ENCODE assay signal across 18 cellular contexts in genomic region chr16:11148045-11148444, GRCh38.
DNase-seq lines count a peak whose midpoint lies in the region; TF ChIP-seq lines count a peak whose summit lies in the region.
"Had no signal": no experiment of that assay in that cellular context is flagged by ENCODE, and none has a peak within 500 bp of the region (broad histone marks: within the 10 kb centered on the region; RNA-seq: fewer than 3 reads in every experiment).

No MANE protein-coding gene starts in this region.

- no peak overlapping the region for H3K4me2 ChIP-seq in hepatocyte
- H3K4me2 ChIP-seq in osteoblast (ENCODE audit: insufficient read depth, low read length) = no peak overlapping the region
- H3K4me2 ChIP-seq: BLaER1 had no signal

- no peaks in the 10 kb centered on the region for H4K20me1 ChIP-seq in hepatocyte (ENCODE audit: insufficient read depth, poor library complexity, severe bottlenecking)
- peaks cover 6% of the 10 kb centered on the region for H4K20me1 ChIP-seq in osteoblast (ENCODE audit: insufficient read depth, low read length)

- H3K9me2 ChIP-seq in hepatocyte (replicated peaks; ENCODE audit: insufficient read depth) = no peaks in the 10 kb centered on the region

- H3K27ac ChIP-seq in hepatocyte = peak overlapping the region; percentile 33
- no peak overlapping the region for H3K27ac ChIP-seq in osteoblast (ENCODE audit: low read depth, low read length)
- H3K27ac ChIP-seq in WERI-Rb-1 = no peak overlapping the region
- H3K27ac ChIP-seq: 22Rv1, BLaER1, C4-2B had no signal

- H3K79me2 ChIP-seq in hepatocyte = no peaks in the 10 kb centered on the region
- H3K79me2 ChIP-seq in osteoblast (ENCODE audit: insufficient read depth, low read length) = no peaks in the 10 kb centered on the region

- H3K4me1 ChIP-seq in hepatocyte (ENCODE audit: insufficient read depth) (peaks cover 13% of the 10 kb centered on the region), osteoblast (ENCODE audit: insufficient read depth, low read length) (peaks cover 5% of the 10 kb centered on the region)
- H3K4me1 ChIP-seq: Caco-2, HAP-1 had no signal

- H3K4me3 ChIP-seq in hepatocyte = no peak overlapping the region
- H3K4me3 ChIP-seq in osteoblast (ENCODE audit: insufficient read depth, low read length) = no peak overlapping the region
- no peak overlapping the region for H3K4me3 ChIP-seq in WERI-Rb-1 (ENCODE audit: low read depth, low read length)
- H3K4me3 ChIP-seq: BLaER1, GM12878, HAP-1 had no signal

- TF ChIP-seq CTCF in hepatocyte (IDR thresholded peaks at IDR 0.05; ENCODE audit: poor library complexity) (no peak), osteoblast (IDR thresholded peaks at IDR 0.05; ENCODE audit: extremely low read depth, low read depth, low read length) (no peak), WERI-Rb-1 (IDR thresholded peaks at IDR 0.05; ENCODE audit: low read depth, low read length) (no peak)

- H3K27me3 ChIP-seq in hepatocyte = no peaks in the 10 kb centered on the region
- H3K27me3 ChIP-seq in osteoblast (ENCODE audit: insufficient read depth, low read length) = no peaks in the 10 kb centered on the region
- H3K27me3 ChIP-seq in WERI-Rb-1 (ENCODE audit: insufficient read depth, low read depth, severe bottlenecking) = no peaks in the 10 kb centered on the region
- H3K27me3 ChIP-seq: BLaER1 had no signal

- H3K36me3 ChIP-seq in hepatocyte (replicated peaks; ENCODE audit: insufficient read depth, low read depth) (no peaks in the 10 kb centered on the region), osteoblast (ENCODE audit: insufficient read depth, low read length) (no peaks in the 10 kb centered on the region), WERI-Rb-1 (no peaks in the 10 kb centered on the region)
- H3K36me3 ChIP-seq: HAP-1 had no signal

- H2AFZ ChIP-seq in hepatocyte = no peak overlapping the region
- H2AFZ ChIP-seq in osteoblast (ENCODE audit: low read length) = no peak overlapping the region

- WGBS in hepatocyte (ENCODE audit: low lambda C conversion rate, missing lambda C conversion rate) = 79% methylated on average over 5 of the region's 5 CpGs

- DNase-seq in NCI-H146 (lab: John Stamatoyannopoulos, UW) (peak; percentile 11), NCI-H146 treated with DMSO at 0.1 percent for 48 hours (lab: John Stamatoyannopoulos, UW; ENCODE audit: unreplicated experiment) (no peak), hepatocyte (ENCODE audit: low spot score) (no peak), osteoblast (ENCODE audit: insufficient read length, low spot score, missing footprints) (peak; percentile 2), WERI-Rb-1 (no peak), NOMO-1 treated with DMSO at 0.1 percent for 48 hours (lab: John Stamatoyannopoulos, UW; ENCODE audit: unreplicated experiment) (no peak), islet precursor cell (no peak)
- DNase-seq: Caco-2; CD4-positive, CD25-positive, alpha-beta regulatory T cell; CD8-positive, alpha-beta T cell; DMS153; DND-41; GOT3 had no signal

- no peaks in the 10 kb centered on the region for H3K9me3 ChIP-seq in hepatocyte (ENCODE audit: low read depth)
- no peaks in the 10 kb centered on the region for H3K9me3 ChIP-seq in osteoblast (ENCODE audit: low read depth, low read length)
- no peaks in the 10 kb centered on the region for H3K9me3 ChIP-seq in WERI-Rb-1 (ENCODE audit: severe bottlenecking)
- H3K9me3 ChIP-seq: BLaER1, Caco-2, HAP-1 had no signal

Comparison
In these comparisons a context has a peak if more than half of its experiments do, and no peak if none do; other contexts are left out.
1. DNase-seq: peak in NCI-H146 (single experiment) and osteoblast (single experiment); none in NCI-H146 treated with DMSO at 0.1 percent for 48 hours (single experiment), hepatocyte (single experiment), WERI-Rb-1 (single experiment), NOMO-1 treated with DMSO at 0.1 percent for 48 hours (single experiment) and islet precursor cell (single experiment).